8 cellular contexts compared by ENCODE assay signal in the genomic region with DNA sequence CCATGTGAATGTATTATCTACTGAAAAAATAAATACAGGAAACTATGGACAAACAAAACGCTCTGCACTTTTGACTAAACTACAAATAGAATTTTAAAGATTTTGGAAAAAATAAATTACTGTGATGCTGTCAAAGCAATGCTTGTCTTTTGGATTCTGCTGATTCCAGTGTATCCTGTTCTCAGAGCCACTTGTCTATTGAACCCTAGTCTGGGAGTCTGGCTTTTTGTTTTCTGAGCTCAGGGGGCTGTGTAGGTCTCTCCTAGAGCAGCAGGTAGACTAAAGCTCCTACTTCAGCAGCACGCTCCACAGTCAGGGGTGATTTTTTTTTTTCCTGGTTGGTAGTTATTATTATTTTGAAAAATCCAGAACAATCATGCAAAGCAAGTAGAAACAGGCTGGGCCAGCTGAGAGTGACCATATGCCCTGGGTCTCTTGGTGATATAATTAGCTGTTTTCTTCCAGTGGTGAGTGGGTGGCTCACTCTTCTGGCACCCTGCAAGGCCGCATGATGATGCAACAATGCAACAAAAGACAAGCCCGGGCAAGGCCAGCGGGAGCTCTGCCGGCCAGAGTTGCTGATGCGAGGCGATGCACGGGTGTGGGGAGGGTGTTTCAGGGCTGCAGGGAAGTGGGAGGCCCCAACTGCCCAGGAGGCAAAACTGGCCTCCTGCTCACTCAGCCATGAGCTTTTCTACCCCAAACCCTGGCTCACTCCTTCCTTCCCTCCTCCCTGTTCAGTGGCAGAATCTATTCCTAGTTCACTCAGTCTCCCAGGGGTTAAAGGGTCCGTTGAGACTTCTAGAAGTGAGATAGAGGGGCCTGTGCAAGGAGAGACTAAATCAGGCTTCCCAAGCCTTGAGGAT. TPM values are rescaled to one million over a fixed set of nuclear protein-coding genes. Genes with fewer than 3 reads are reported as not detected.
A peak's percentile ranks its signal among the peaks of the same experiment; 100 is the strongest.
DNase-seq lines count a peak whose midpoint lies in the region; ATAC-seq, FAIRE-seq and TF ChIP-seq lines count a peak whose summit lies in the region.

No MANE protein-coding gene starts in this region.

- H3K9ac ChIP-seq in K562 (ENCODE audit: insufficient read depth in 1 of 2, low read depth in 2 of 2, low read length in 2 of 2), result peak overlapping the region in 1 of 2 experiments; percentile 19; a peak in 1 of 4 replicates

- no peak for TF ChIP-seq POLR2A in K562 (conservative IDR thresholded peaks at IDR 0.05)

- DNase-seq in AG10803 (ENCODE audit: low read depth) (peak; percentile 98), NCI-H2227 treated with DMSO at 0.1 percent for 48 hours (lab: John Stamatoyannopoulos, UW) (peak; percentile 71), K562 (ENCODE audit: extremely low read depth in 1 of 4, low spot score in 3 of 4) (peak in 3 of 4 experiments; percentile 32 to 62 (median 50)), iPS-NIHi7 (ENCODE audit: extremely low spot score) (peak; percentile 78), smooth muscle cell of the brain vasculature (ENCODE audit: low read depth, low spot score) (peak; percentile 91)
- no peak for DNase-seq in stimulated activated naive CD8-positive, alpha-beta T cell treated with anti-CD3 and anti-CD28 coated beads, Interleukin-15, Interleukin-2, amounts not matched to agents 100 U/mL and 50 U/mL, for 24 hours

- peaks cover 7% of the 10 kb centered on the region; the same call in 1 of the 2 replicates for H4K20me1 ChIP-seq in K562 (replicated peaks; ENCODE audit: control insufficient read depth, insufficient read depth, low read length)

- TF ChIP-seq CTCF in AG10803 (conservative IDR thresholded peaks at IDR 0.05; ENCODE audit: low read length) (no peak), K562 (IDR thresholded peaks at IDR 0.05 in 2 of 3, conservative IDR thresholded peaks at IDR 0.05 in 1 of 3; ENCODE audit: insufficient read depth in 2 of 3, low read depth in 1 of 3, low read length in 3 of 3) (no peak)

- H3K27ac ChIP-seq in K562 (ENCODE audit: extremely low read depth, low read depth, low read length), result no peak overlapping the region

- peaks cover 7 to 12% of the 10 kb centered on the region in 2 experiments; a peak in 4 of 5 replicates for H3K4me1 ChIP-seq in K562 (replicated peaks in 1 of 2; ENCODE audit: control insufficient read depth in 2 of 2, insufficient read depth in 2 of 2, low read length in 2 of 2)

- FAIRE-seq in K562 (lab: Jason Lieb, UNC), result no peak

- peak in 1 of 2 experiments; percentile 41; a peak in 2 of 4 replicates for TF ChIP-seq RAD21 in K562 (CRISPR knock-in tag; conservative IDR thresholded peaks at IDR 0.05 in 1 of 2, IDR thresholded peaks at IDR 0.05 in 1 of 2)

- intact Hi-C loops in K562 (cut with micrococcal nuclease), result no loop called here

- H3K4me3 ChIP-seq in AG10803 (ENCODE audit: low read length), result no peak overlapping the region
- H3K4me3 ChIP-seq in K562, result no peak overlapping the region

- no peaks in the 10 kb centered on the region for H3K79me2 ChIP-seq in K562 (ENCODE audit: control insufficient read depth, insufficient read depth, low read length)

- peak overlapping the region; percentile 52; the same call in 1 of the 2 replicates for H2AFZ ChIP-seq in K562 (ENCODE audit: low read depth, low read length)

- H3K9me3 ChIP-seq in K562 (replicated peaks; ENCODE audit: control insufficient read depth, insufficient read depth, low read depth, low read length), result no peaks in the 10 kb centered on the region

- 8% methylated on average over 10 of the region's 10 CpGs for WGBS in K562 (ENCODE audit: insufficient coverage, low coverage, missing lambda C conversion rate)

- in situ Hi-C loops in K562 (cut with MboI), result no loop called here

- 0 out of 2 replicates have a peak, but pooled peaks have one; percentile 22 for TF ChIP-seq EP300 in K562 (IDR thresholded peaks at IDR 0.05; ENCODE audit: low read length)

- POLR2A ChIA-PET in K562 (lab: Yijun Ruan, JAX), result interaction anchor here (0.6 to 1.4 kb wide), 13 partner anchors 9 to 479 kb away, joined by 3 to 8 read pairs (median 3); partner anchors contain the start of gene CDKN1A

- peaks cover 12 to 39% of the 10 kb centered on the region in 2 experiments; a peak in 4 of 5 replicates for H3K27me3 ChIP-seq in K562 (ENCODE audit: control insufficient read depth in 2 of 2, insufficient read depth in 2 of 2, low read length in 2 of 2)

- no TSS peak for BruUV-seq in K562 (replicated peaks; lab: Mats Ljungman, UMichigan)

- no peaks in the 10 kb centered on the region for H3K36me3 ChIP-seq in K562 (ENCODE audit: control insufficient read depth, insufficient read depth, low read length)

- CTCF ChIA-PET in K562 (lab: Yijun Ruan, JAX; ENCODE audit: low intra/inter-chr PET ratio), result interaction anchor here (0.8 kb wide), 1 partner anchor 398 kb away, joined by 7 read pairs; no protein-coding TSS in a partner anchor

- no peak overlapping the region; the same call in 1 of the 2 replicates for H3K4me2 ChIP-seq in K562 (ENCODE audit: insufficient read depth, low read length)

- H3K9me1 ChIP-seq in K562 (ENCODE audit: control insufficient read depth, insufficient read depth, low read length), result no peaks in the 10 kb centered on the region

- ATAC-seq in GM19023 (IDR thresholded peaks at IDR 0.05; ENCODE audit: unreplicated experiment), result peak; percentile 78
- peak; percentile 63 for ATAC-seq in HG03135 (IDR thresholded peaks at IDR 0.05; ENCODE audit: unreplicated experiment)
- peak; percentile 88 for ATAC-seq in K562
- ATAC-seq in stimulated activated naive CD8-positive, alpha-beta T cell treated with anti-CD3 and anti-CD28 coated beads, Interleukin-15, Interleukin-2, amounts not matched to agents 100 U/mL and 50 U/mL, for 24 hours, result no peak

TF ChIP-seq in K562, 482 proteins besides CTCF, POLR2A, EP300 and RAD21 (continues in another document):
- TF ChIP-seq ATF7 (IDR thresholded peaks at IDR 0.05) (peak; percentile 91), TEAD4 (IDR thresholded peaks at IDR 0.05; ENCODE audit: low read length) (peak; percentile 10; the same call in 1 of the 2 replicates), TEAD4 (CRISPR knock-in tag; IDR thresholded peaks at IDR 0.05; ENCODE audit: borderline replicate concordance) (no peak)

RNA-seq across cellular contexts. Expression of gene CDKN1A, which starts 11.6 kb away (rescaled TPM):
- total RNA-seq in K562 (2011; cell fraction: chromatin; rRNA removed; ENCODE audit: low replicate concordance), result 2.3 and 8.5 TPM in 2 replicates
- 6.4 and 8.2 TPM in 2 replicates for total RNA-seq in K562 (2011; cell fraction: nucleolus; rRNA removed)
- total RNA-seq in K562 (2011; cell fraction: nucleoplasm; rRNA removed), result 5.9 and 9.0 TPM in 2 replicates
- 5.1 and 5.6 TPM in 2 replicates for total RNA-seq in K562 (2014; rRNA removed)
- 2.5 and 3.3 TPM in 2 replicates for total RNA-seq in K562 (2014; rRNA removed; fragmentation: Illumina TruSeq; extraction: Trizol)
- 2.1 TPM in 2 replicates for total RNA-seq in K562 (2015; rRNA removed; fragmentation: Illumina TruSeq; extraction: Trizol)
- 7.3 and 8.1 TPM in 2 replicates for total RNA-seq in K562 (2021)
- 7.6 and 9.2 TPM in 2 replicates for polyA plus RNA-seq in K562 (2011; rRNA removed)
- polyA plus RNA-seq in K562 (2011; cell fraction: cytosol; rRNA removed), result 10.9 and 18.9 TPM in 2 replicates
- polyA plus RNA-seq in K562 (2011; cell fraction: nucleus; rRNA removed), result 9.1 and 12.7 TPM in 2 replicates
- 8.9 and 18.7 TPM in 2 replicates for polyA plus RNA-seq in K562 (2012)
- polyA plus RNA-seq in K562 (2014; fragmentation: Illumina TruSeq; extraction: Trizol), result 5.8 and 7.7 TPM in 2 replicates
- under 1 TPM; 0.25 to 0.49 TPM for polyA plus RNA-seq in K562 (2014; fragmentation: Nextera tagmentation; extraction: Ambion mirVana)
- 5.9 and 7.0 TPM in 2 replicates for polyA plus RNA-seq in K562 (2014; rRNA removed)
- polyA minus RNA-seq in K562 (2011; rRNA and poly(A)+ RNA removed), result 2.5 and 3.7 TPM in 2 replicates
- polyA minus RNA-seq in K562 (2011; cell fraction: cytosol; rRNA and poly(A)+ RNA removed), result 3.7 and 5.2 TPM in 2 replicates
- 3.1 and 4.0 TPM in 2 replicates for polyA minus RNA-seq in K562 (2011; cell fraction: nucleus; rRNA and poly(A)+ RNA removed)

RNA-seq across cellular contexts. Expression of gene RAB44, which starts 30.7 kb away (rescaled TPM):
- total RNA-seq in K562 (2011; cell fraction: chromatin; rRNA removed; ENCODE audit: low replicate concordance), result not detected in 2 replicates
- 0.17 TPM in 1 of 2 replicates, not detected in the other for total RNA-seq in K562 (2011; cell fraction: nucleolus; rRNA removed)
- not detected in 2 replicates for total RNA-seq in K562 (2011; cell fraction: nucleoplasm; rRNA removed)
- total RNA-seq in K562 (2014; rRNA removed) (not detected in 2 replicates), K562 (2014; rRNA removed; fragmentation: Illumina TruSeq; extraction: Trizol) (not detected in 2 replicates), K562 (2015; rRNA removed; fragmentation: Illumina TruSeq; extraction: Trizol) (not detected in 2 replicates), K562 (2021) (not detected in 2 replicates)
- polyA plus RNA-seq in K562 (2011; rRNA removed) (not detected in 2 replicates), K562 (2014; fragmentation: Illumina TruSeq; extraction: Trizol) (not detected in 2 replicates), K562 (2014; fragmentation: Nextera tagmentation; extraction: Ambion mirVana) (not detected), K562 (2014; rRNA removed) (not detected in 2 replicates)
- polyA plus RNA-seq in K562 (2011; cell fraction: cytosol; rRNA removed), result not detected in 2 replicates
- polyA plus RNA-seq in K562 (2011; cell fraction: nucleus; rRNA removed), result not detected in 2 replicates
- polyA plus RNA-seq in K562 (2012), result 0.10 TPM in 1 of 2 replicates, not detected in the other
- polyA minus RNA-seq in K562 (2011; rRNA and poly(A)+ RNA removed), result not detected in 2 replicates
- polyA minus RNA-seq in K562 (2011; cell fraction: cytosol; rRNA and poly(A)+ RNA removed), result not detected in 2 replicates
- not detected in 2 replicates for polyA minus RNA-seq in K562 (2011; cell fraction: nucleus; rRNA and poly(A)+ RNA removed)
